Comparison of ENCODE assay signal across 17 cellular contexts in the genomic region with DNA sequence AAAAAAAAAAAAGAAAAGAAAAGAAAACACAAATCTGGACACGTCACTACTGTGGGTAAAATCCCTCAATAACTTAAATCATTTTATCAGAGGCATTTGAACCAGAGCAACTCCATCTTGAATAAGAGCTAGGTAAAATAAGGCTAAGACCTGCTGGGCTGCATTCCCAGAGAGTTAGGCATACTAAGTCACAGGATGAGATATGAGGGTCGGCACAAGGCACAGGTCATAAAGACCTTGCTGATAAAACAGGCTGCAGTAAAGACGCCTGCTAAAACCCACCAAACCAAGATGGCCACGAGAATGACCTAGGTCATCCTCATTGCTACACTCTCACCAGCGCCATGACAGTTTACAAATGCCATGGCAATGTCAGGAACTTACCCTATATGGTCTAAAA.
"Had no signal": no experiment of that assay in that cellular context is flagged by ENCODE, and none has a peak within 500 bp of the region (broad histone marks: within the 10 kb centered on the region; RNA-seq: fewer than 3 reads in every experiment).

No MANE protein-coding gene starts in this region.

- H3K4me1 Mint-ChIP-seq: neural crest cell had no signal

- DNase-seq: erythroblast; foreskin keratinocyte; left colon; left ventricle myocardium superior; mesendoderm; naive thymus-derived CD4-positive, alpha-beta T cell; posterior cingulate gyrus; sigmoid colon; stimulated activated CD4-positive, alpha-beta T cell treated with anti-CD3 and anti-CD28 coated beads, Interleukin-2, amount 100 ng/mL, for 24 hours; stimulated activated CD4-positive, alpha-beta T cell treated with anti-CD3 and anti-CD28 coated beads, Interleukin-4, amount 100 ng/mL, for 4 hours; stimulated activated naive CD8-positive, alpha-beta T cell treated with anti-CD3 and anti-CD28 coated beads, Interleukin-15, amount 100 ng/mL, for 72 hours; transverse colon had no signal

- ATAC-seq: foreskin keratinocyte; left colon; left ventricle myocardium superior; naive thymus-derived CD4-positive, alpha-beta T cell; stimulated activated naive CD8-positive, alpha-beta T cell treated with anti-CD3 and anti-CD28 coated beads, Interleukin-15, amount 100 ng/mL, for 72 hours had no signal

- H3K27me3 ChIP-seq: foreskin keratinocyte, right atrium auricular region, sigmoid colon, transverse colon had no signal

- H3K27me3 Mint-ChIP-seq: naive thymus-derived CD4-positive, alpha-beta T cell; stimulated activated naive CD8-positive, alpha-beta T cell treated with anti-CD3 and anti-CD28 coated beads, Interleukin-15, amount 100 ng/mL, for 72 hours had no signal

- H3K4me3 ChIP-seq: lung, right atrium auricular region, sigmoid colon, skin epidermis, thoracic aorta, transverse colon had no signal

- H3K4me3 Mint-ChIP-seq: naive thymus-derived CD4-positive, alpha-beta T cell; neural crest cell; stimulated activated naive CD8-positive, alpha-beta T cell treated with anti-CD3 and anti-CD28 coated beads, Interleukin-15, amount 100 ng/mL, for 72 hours had no signal

- H3K9me3 ChIP-seq: right atrium auricular region, thoracic aorta had no signal

- H3K27ac ChIP-seq: foreskin keratinocyte, right atrium auricular region, sigmoid colon, skin epidermis, thoracic aorta, transverse colon had no signal

- H3K4me1 ChIP-seq: foreskin keratinocyte, right atrium auricular region, sigmoid colon, transverse colon had no signal
